In genomic region chr7:130151591-130152269, GRCh38 we compare ENCODE assay signal across 13 cellular contexts. TPM values are rescaled to one million over a fixed set of nuclear protein-coding genes. Genes with fewer than 3 reads are reported as not detected.
DNase-seq lines count a peak whose midpoint lies in the region; ATAC-seq, FAIRE-seq and TF ChIP-seq lines count a peak whose summit lies in the region.
"Had no signal": no experiment of that assay in that cellular context is flagged by ENCODE, and none has a peak within 500 bp of the region (broad histone marks: within the 10 kb centered on the region; RNA-seq: fewer than 3 reads in every experiment).

No MANE protein-coding gene starts in this region.

- POLR2A ChIA-PET in GM12878 (lab: Charles Lee): no interaction called here

- peaks cover 32% of the 10 kb centered on the region for H3K4me1 ChIP-seq in GM12878 (ENCODE audit: control insufficient read depth, insufficient read depth, low read length)
- H3K4me1 ChIP-seq: HAP-1 had no signal

- H3K27ac ChIP-seq in GM12878 (ENCODE audit: control insufficient read depth, insufficient read depth): no peak overlapping the region
- H3K27ac ChIP-seq: ovary had no signal

- CTCF ChIA-PET in GM12878 (lab: Yijun Ruan, JAX): no interaction called here

- no peak for TF ChIP-seq CTCF in GM12878 (IDR thresholded peaks at IDR 0.05 in 2 of 3, conservative IDR thresholded peaks at IDR 0.05 in 1 of 3; ENCODE audit: control insufficient read depth in 2 of 3, extremely low read depth in 1 of 3, insufficient read depth in 1 of 3, low read depth in 3 of 3, low read length in 3 of 3)

- no peaks in the 10 kb centered on the region for H3K36me3 ChIP-seq in GM12878 (ENCODE audit: control insufficient read depth in 2 of 2, insufficient read depth in 2 of 2, low read length in 1 of 2)
- H3K36me3 ChIP-seq: HAP-1, ovary had no signal

- no peak overlapping the region for H3K9ac ChIP-seq in GM12878 (ENCODE audit: control insufficient read depth, insufficient read depth, low read length)

- peak; percentile 87 for FAIRE-seq in GM12878 (lab: Jason Lieb, UNC)

- intact Hi-C loops in GM12878 (cut with micrococcal nuclease; ENCODE audit: unreplicated experiment): no loop called here

- no TSS peak for BruUV-seq in GM12878 (replicated peaks; lab: Mats Ljungman, UMichigan)

- 56% methylated on average over 4 of the region's 4 CpGs for WGBS in GM12878 (ENCODE audit: insufficient coverage, insufficient replicate concordance, low lambda C conversion rate, missing lambda C conversion rate)

- no peak for TF ChIP-seq RAD21 in GM12878 (IDR thresholded peaks at IDR 0.05; ENCODE audit: insufficient read depth, low read depth, low read length)

- H4K20me1 ChIP-seq in GM12878 (ENCODE audit: control insufficient read depth, insufficient read depth): no peaks in the 10 kb centered on the region

- H3K4me3 ChIP-seq in GM12878: no peak overlapping the region
- H3K4me3 ChIP-seq: HAP-1, ovary had no signal

- no peak for TF ChIP-seq POLR2A in GM12878 (IDR thresholded peaks at IDR 0.05; ENCODE audit: low read depth, low read length)

- RAD21 ChIA-PET in GM12878 (lab: Charles Lee; ENCODE audit: unreplicated experiment): no interaction called here

- in situ Hi-C loops in GM12878 (cut with MboI): no loop called here

- no peaks in the 10 kb centered on the region for H3K27me3 ChIP-seq in GM12878 (replicated peaks in 1 of 2; ENCODE audit: control insufficient read depth in 2 of 2, insufficient read depth in 2 of 2, low read length in 1 of 2)
- H3K27me3 ChIP-seq: ovary had no signal

- H3K79me2 ChIP-seq in GM12878 (ENCODE audit: control insufficient read depth, insufficient read depth, low read length): no peaks in the 10 kb centered on the region

- no peak for ATAC-seq in GM12878
- no peak for ATAC-seq in GM21447 (IDR thresholded peaks at IDR 0.05; ENCODE audit: unreplicated experiment)
- ATAC-seq: WTC11 had no signal

- SMC1A ChIA-PET in GM12878 (lab: Charles Lee; ENCODE audit: uncharacterized antibody, unreplicated experiment): no interaction called here

- no peak; a peak in 1 of 4 replicates for TF ChIP-seq EP300 in GM12878 (IDR thresholded peaks at IDR 0.05; ENCODE audit: borderline replicate concordance in 1 of 2, control insufficient read depth in 1 of 2, low read depth in 2 of 2, low read length in 2 of 2)

- no peak overlapping the region for H2AFZ ChIP-seq in GM12878 (ENCODE audit: control insufficient read depth, low read depth, low read length)

- H3K4me2 ChIP-seq in GM12878 (ENCODE audit: control insufficient read depth, insufficient read depth): no peak overlapping the region

- peaks cover 5% of the 10 kb centered on the region for H3K9me3 ChIP-seq in GM12878 (replicated peaks; ENCODE audit: control insufficient read depth, insufficient read depth, low read length)
- H3K9me3 ChIP-seq: HAP-1, ovary had no signal

- DNase-seq in SIG-M5 treated with dmso at 0.1 percent for 504 hours (lab: John Stamatoyannopoulos, UW; ENCODE audit: unreplicated experiment) (peak; percentile 8), SIG-M5 (lab: John Stamatoyannopoulos, UW) (no peak), OCI-M1 (lab: John Stamatoyannopoulos, UW) (peak; percentile 70), GM12878 (ENCODE audit: low read depth, low spot score) (no peak), LoVo (ENCODE audit: low spot score) (no peak), NCI-H510A (lab: John Stamatoyannopoulos, UW) (no peak)
- DNase-seq in stimulated activated CD4-positive, alpha-beta T cell treated with anti-CD3 and anti-CD28 coated beads, Interleukin-4, amount 100 ng/mL, for 48 hours (ENCODE audit: low read depth in 2 of 2): peak; percentile 10 to 25
- DNase-seq: ovary had no signal

TF ChIP-seq in GM12878, 131 proteins besides CTCF, POLR2A, EP300 and RAD21 (continues in another document):
- TF ChIP-seq NR2C2 (IDR thresholded peaks at IDR 0.05; ENCODE audit: borderline replicate concordance, control insufficient read depth, insufficient read length, low read depth): peak; percentile 64
- peak; percentile 89; the same call in 1 of the 2 replicates for TF ChIP-seq EZH2 (IDR thresholded peaks at IDR 0.05; ENCODE audit: borderline replicate concordance, control insufficient read depth, low read depth, low read length)
- peak in 1 of 2 experiments; percentile 85; a peak in 3 of 4 replicates for TF ChIP-seq BHLHE40 (IDR thresholded peaks at IDR 0.05; ENCODE audit: borderline replicate concordance in 1 of 2, low read depth in 2 of 2, low read length in 1 of 2)
- TF ChIP-seq BCL11A (IDR thresholded peaks at IDR 0.05; ENCODE audit: low read depth, low read length): peak; percentile 10; the same call in 1 of the 2 replicates
- TF ChIP-seq MLLT1 (IDR thresholded peaks at IDR 0.05): peak; percentile 100
- TF ChIP-seq EED (IDR thresholded peaks at IDR 0.05; ENCODE audit: low read depth): peak; percentile 96
- peak; percentile 46 for TF ChIP-seq MEF2B (IDR thresholded peaks at IDR 0.05; ENCODE audit: partially characterized antibody, poor library complexity, severe bottlenecking)
- TF ChIP-seq HDGF (IDR thresholded peaks at IDR 0.05): peak; percentile 15; the same call in 1 of the 2 replicates
- peak; percentile 47; the same call in 1 of the 2 replicates for TF ChIP-seq CREM (IDR thresholded peaks at IDR 0.05; ENCODE audit: low read depth)

RNA-seq across cellular contexts. Expression of gene TMEM209, which starts 53.5 kb away (rescaled TPM):
- total RNA-seq in GM12878 (2013; cell fraction: nucleolus; rRNA removed): 63.2 and 64.0 TPM in 2 replicates
- 22.1 and 24.6 TPM in 2 replicates for total RNA-seq in GM12878 (2014; rRNA removed)
- 35.9 and 37.7 TPM in 2 replicates for total RNA-seq in GM12878 (2014; rRNA removed; fragmentation: Illumina TruSeq; extraction: Trizol)
- total RNA-seq in GM12878 (2021): 36.6 and 36.7 TPM in 2 replicates
- 18.6 TPM for polyA plus RNA-seq in GM12878 (2011; ENCODE audit: low read depth)
- polyA plus RNA-seq in GM12878 (2011; rRNA removed): 41.2 and 43.4 TPM in 2 replicates
- polyA plus RNA-seq in GM12878 (2011; cell fraction: cytosol; rRNA removed): 31.2 and 36.6 TPM in 2 replicates
- polyA plus RNA-seq in GM12878 (2011; cell fraction: nucleus; rRNA removed): 18.8 and 21.4 TPM in 2 replicates
- polyA plus RNA-seq in GM12878 (2012): 13.4 and 21.7 TPM in 2 replicates
- 35.0 and 48.6 TPM in 2 replicates for polyA plus RNA-seq in GM12878 (2014; fragmentation: Illumina TruSeq; extraction: Trizol)
- polyA plus RNA-seq in GM12878 (2014; fragmentation: Nextera tagmentation; extraction: Ambion mirVana): 10 to 100 TPM; 22.2 to 38.2 TPM
- 20.6 and 22.7 TPM in 2 replicates for polyA plus RNA-seq in GM12878 (2014; rRNA removed)
- 10 to 100 TPM; 33.8 to 35.3 TPM for polyA plus RNA-seq in GM12878 (2016; fragmentation: Nextera tagmentation; extraction: Ambion mirVana)
- 91.2 and 99.8 TPM in 2 replicates for polyA minus RNA-seq in GM12878 (2011; rRNA and poly(A)+ RNA removed)
- polyA minus RNA-seq in GM12878 (2011; cell fraction: cytosol; rRNA and poly(A)+ RNA removed): 24.1 and 27.6 TPM in 2 replicates
- 23.9 and 40.3 TPM in 2 replicates for polyA minus RNA-seq in GM12878 (2011; cell fraction: nucleus; rRNA and poly(A)+ RNA removed)

RNA-seq across cellular contexts. Expression of gene SSMEM1, which starts 55.9 kb away (rescaled TPM):
- not detected in 2 replicates for total RNA-seq in GM12878 (2013; cell fraction: nucleolus; rRNA removed)
- total RNA-seq in GM12878 (2014; rRNA removed) (not detected in 2 replicates), GM12878 (2014; rRNA removed; fragmentation: Illumina TruSeq; extraction: Trizol) (not detected in 2 replicates), GM12878 (2021) (not detected in 2 replicates)
- polyA plus RNA-seq in GM12878 (2011; ENCODE audit: low read depth): not detected
- polyA plus RNA-seq in GM12878 (2011; rRNA removed) (not detected in 2 replicates), GM12878 (2014; fragmentation: Illumina TruSeq; extraction: Trizol) (not detected in 2 replicates), GM12878 (2014; fragmentation: Nextera tagmentation; extraction: Ambion mirVana) (not detected), GM12878 (2014; rRNA removed) (not detected in 2 replicates), GM12878 (2016; fragmentation: Nextera tagmentation; extraction: Ambion mirVana) (not detected)
- polyA plus RNA-seq in GM12878 (2011; cell fraction: cytosol; rRNA removed): not detected in 2 replicates
- polyA plus RNA-seq in GM12878 (2011; cell fraction: nucleus; rRNA removed): not detected in 2 replicates
- polyA plus RNA-seq in GM12878 (2012): not detected in 2 replicates
- polyA minus RNA-seq in GM12878 (2011; rRNA and poly(A)+ RNA removed): not detected in 2 replicates
- not detected in 2 replicates for polyA minus RNA-seq in GM12878 (2011; cell fraction: cytosol; rRNA and poly(A)+ RNA removed)
- not detected in 2 replicates for polyA minus RNA-seq in GM12878 (2011; cell fraction: nucleus; rRNA and poly(A)+ RNA removed)
- total RNA-seq: chondrocyte, ovary, WTC11 had no signal
- polyA plus RNA-seq: AG04450, ovary had no signal

Comparison
In these comparisons a context has a peak if more than half of its experiments do, and no peak if none do; other contexts are left out.
1. DNase-seq: peak in SIG-M5 treated with dmso at 0.1 percent for 504 hours (single experiment), OCI-M1 (single experiment) and stimulated activated CD4-positive, alpha-beta T cell treated with anti-CD3 and anti-CD28 coated beads, Interleukin-4, amount 100 ng/mL, for 48 hours (2 of 2); none in SIG-M5 (single experiment), GM12878 (single experiment), LoVo (single experiment) and NCI-H510A (single experiment).